Comparison of ENCODE assay signal across 20 cellular contexts in genomic region chr1:185739967-185740366, GRCh38. TPM values are rescaled to one million over a fixed set of nuclear protein-coding genes. Genes with fewer than 3 reads are reported as not detected.
DNase-seq lines count a peak whose midpoint lies in the region; ATAC-seq and TF ChIP-seq lines count a peak whose summit lies in the region.
"Had no signal": no experiment of that assay in that cellular context is flagged by ENCODE, and none has a peak within 500 bp of the region (broad histone marks: within the 10 kb centered on the region; RNA-seq: fewer than 3 reads in every experiment).

No MANE protein-coding gene starts in this region.

- H3K27ac ChIP-seq in breast epithelium = no peak overlapping the region

- TF ChIP-seq CTCF in breast epithelium (IDR thresholded peaks at IDR 0.05) = no peak

- no peaks in the 10 kb centered on the region for H3K9me3 ChIP-seq in breast epithelium

- H3K4me3 ChIP-seq in breast epithelium = no peak overlapping the region

- H3K9me3 Mint-ChIP-seq in activated naive CD8-positive, alpha-beta T cell treated with anti-CD3 and anti-CD28 coated beads, Interleukin-2, amount 50 U/mL, for 24 hours = peaks cover 18% of the 10 kb centered on the region
- H3K9me3 Mint-ChIP-seq in activated naive CD8-positive, alpha-beta T cell treated with anti-CD3 and anti-CD28 coated beads for 36 hours = no peaks in the 10 kb centered on the region
- H3K9me3 Mint-ChIP-seq: T-helper 2 cell treated with Interferon-gamma antibody and Interleukin-4, amounts not matched to agents 5 μg/mL and 100 μg/mL, for 36 hours had no signal

- DNase-seq in activated naive CD8-positive, alpha-beta T cell treated with anti-CD3 and anti-CD28 coated beads, Interleukin-2, amount 50 U/mL, for 24 hours = no peak
- no peak for DNase-seq in activated naive CD8-positive, alpha-beta T cell treated with anti-CD3 and anti-CD28 coated beads for 36 hours
- DNase-seq in breast epithelium (ENCODE audit: low spot score in 2 of 2) (no peak), NCI-H446 (lab: John Stamatoyannopoulos, UW) (no peak), NCI-H345 treated with DMSO at 0.1 percent for 48 hours (lab: John Stamatoyannopoulos, UW; ENCODE audit: unreplicated experiment) (no peak), NCI-H1436 (lab: John Stamatoyannopoulos, UW) (no peak)
- DNase-seq: ACHN; activated CD4-positive, alpha-beta T cell treated with anti-CD3 and anti-CD28 coated beads for 48 hours; anterior cingulate cortex; CD8-positive, alpha-beta memory T cell; erythroblast; islet precursor cell; Kasumi-1; mesendoderm; right cardiac atrium; SHP77 had no signal

- no peak overlapping the region for H3K4me3 Mint-ChIP-seq in activated naive CD8-positive, alpha-beta T cell treated with anti-CD3 and anti-CD28 coated beads, Interleukin-2, amount 50 U/mL, for 24 hours
- no peak overlapping the region for H3K4me3 Mint-ChIP-seq in activated naive CD8-positive, alpha-beta T cell treated with anti-CD3 and anti-CD28 coated beads for 36 hours
- H3K4me3 Mint-ChIP-seq: activated T-helper 1 cell treated with anti-CD3 and anti-CD28 coated beads, Interleukin-12 subunit alpha, Interleukin-12 subunit beta, Interleukin-2, Interleukin-4 antibody, amounts not matched to agents 30 ng/mL and 10 ng/mL and 1 ng/mL, durations not matched to agents 14 hours and 24 hours and 36 hours; CD8-positive, alpha-beta memory T cell; T-helper 2 cell treated with Interferon-gamma antibody and Interleukin-4, amounts not matched to agents 5 μg/mL and 100 μg/mL, for 36 hours had no signal

- intact Hi-C loops in breast epithelium (cut with DNase I; ENCODE audit: low total_unique reads) = no loop called here

- no peak for TF ChIP-seq POLR2A in breast epithelium (IDR thresholded peaks at IDR 0.05)

- no peaks in the 10 kb centered on the region for H3K36me3 ChIP-seq in breast epithelium

- H3K4me1 Mint-ChIP-seq in activated naive CD8-positive, alpha-beta T cell treated with anti-CD3 and anti-CD28 coated beads, Interleukin-2, amount 50 U/mL, for 24 hours = peaks cover 3% of the 10 kb centered on the region
- peaks cover 8% of the 10 kb centered on the region for H3K4me1 Mint-ChIP-seq in activated naive CD8-positive, alpha-beta T cell treated with anti-CD3 and anti-CD28 coated beads for 36 hours

- peaks cover 0 to 15% of the 10 kb centered on the region in 2 donors for H3K27me3 ChIP-seq in breast epithelium

- H3K27ac Mint-ChIP-seq in activated naive CD8-positive, alpha-beta T cell treated with anti-CD3 and anti-CD28 coated beads, Interleukin-2, amount 50 U/mL, for 24 hours = no peak overlapping the region
- no peak overlapping the region for H3K27ac Mint-ChIP-seq in activated naive CD8-positive, alpha-beta T cell treated with anti-CD3 and anti-CD28 coated beads for 36 hours
- H3K27ac Mint-ChIP-seq: activated T-helper 1 cell treated with anti-CD3 and anti-CD28 coated beads, Interleukin-12 subunit alpha, Interleukin-12 subunit beta, Interleukin-2, Interleukin-4 antibody, amounts not matched to agents 30 ng/mL and 10 ng/mL and 1 ng/mL, durations not matched to agents 14 hours and 24 hours and 36 hours; CD8-positive, alpha-beta memory T cell; T-helper 2 cell treated with Interferon-gamma antibody and Interleukin-4, amounts not matched to agents 5 μg/mL and 100 μg/mL, for 36 hours had no signal

- peak; percentile 40 for ATAC-seq in activated naive CD8-positive, alpha-beta T cell treated with anti-CD3 and anti-CD28 coated beads, Interleukin-2, amount 50 U/mL, for 24 hours
- ATAC-seq in HG02571 (IDR thresholded peaks at IDR 0.05; ENCODE audit: unreplicated experiment) = peak; percentile 63
- peak; percentile 71 for ATAC-seq in HG03432 (IDR thresholded peaks at IDR 0.05; ENCODE audit: unreplicated experiment)
- ATAC-seq: right cardiac atrium had no signal

- H3K27me3 Mint-ChIP-seq in activated naive CD8-positive, alpha-beta T cell treated with anti-CD3 and anti-CD28 coated beads, Interleukin-2, amount 50 U/mL, for 24 hours = peaks cover 36% of the 10 kb centered on the region
- peaks cover 38% of the 10 kb centered on the region for H3K27me3 Mint-ChIP-seq in activated naive CD8-positive, alpha-beta T cell treated with anti-CD3 and anti-CD28 coated beads for 36 hours

- no peaks in the 10 kb centered on the region for H3K4me1 ChIP-seq in breast epithelium

- H3K36me3 Mint-ChIP-seq in activated naive CD8-positive, alpha-beta T cell treated with anti-CD3 and anti-CD28 coated beads, Interleukin-2, amount 50 U/mL, for 24 hours (ENCODE audit: low read depth) = no peaks in the 10 kb centered on the region
- peaks cover 2% of the 10 kb centered on the region for H3K36me3 Mint-ChIP-seq in activated naive CD8-positive, alpha-beta T cell treated with anti-CD3 and anti-CD28 coated beads for 36 hours

RNA-seq across cellular contexts. Expression of gene HMCN1, which starts 5.8 kb away (rescaled TPM):
- under 1 TPM; 0.02 to 0.04 TPM for total RNA-seq in activated naive CD8-positive, alpha-beta T cell treated with anti-CD3 and anti-CD28 coated beads for 36 hours
- 10 to 100 TPM in 2 of 3 donors, 1 to 10 TPM in 1; 7.8 to 18.4 (median 11.9) TPM for total RNA-seq in breast epithelium
- total RNA-seq: activated T-helper 1 cell treated with anti-CD3 and anti-CD28 coated beads, Interleukin-12 subunit alpha, Interleukin-12 subunit beta, Interleukin-2, Interleukin-4 antibody, amounts not matched to agents 30 ng/mL and 10 ng/mL and 1 ng/mL, durations not matched to agents 14 hours and 24 hours and 36 hours had no signal

Comparison
In these comparisons a context has a peak if more than half of its experiments do, and no peak if none do; other contexts are left out.
1. RNA of gene HMCN1, which starts 5.8 kb away (total RNA-seq): 7.8 to 18.4 TPM in breast epithelium; 0.02 to 0.04 TPM in activated naive CD8-positive, alpha-beta T cell treated with anti-CD3 and anti-CD28 coated beads for 36 hours; every median in the first group is over 4 times any median in the second.
2. Peak in every context shown above with its lines, with median percentiles within 50 percentile points of each other: ATAC-seq.